Comparison of ENCODE assay signal across 17 cellular contexts in genomic region chr15:32887090-32887489, GRCh38.
DNase-seq lines count a peak whose midpoint lies in the region; ATAC-seq and TF ChIP-seq lines count a peak whose summit lies in the region.
"Had no signal": no experiment of that assay in that cellular context is flagged by ENCODE, and none has a peak within 500 bp of the region (broad histone marks: within the 10 kb centered on the region; RNA-seq: fewer than 3 reads in every experiment).

No MANE protein-coding gene starts in this region.

- H3K27ac ChIP-seq in GM23248 (no peak overlapping the region), muscle layer of duodenum (ENCODE audit: low read length) (peak overlapping the region; percentile 60), thoracic aorta (peak overlapping the region; percentile 30 to 65)
- H3K27ac ChIP-seq: PC-9 had no signal

- H4K20me1 ChIP-seq in GM23248 (ENCODE audit: insufficient read depth), result no peaks in the 10 kb centered on the region

- H3K4me3 ChIP-seq in GM23248, result peak overlapping the region; percentile 26
- H3K4me3 ChIP-seq in muscle layer of duodenum (ENCODE audit: low read depth in 1 of 2, low read length in 2 of 2), result no peak overlapping the region
- H3K4me3 ChIP-seq in thoracic aorta, result peak overlapping the region; percentile 32
- H3K4me3 ChIP-seq: PC-9 had no signal

- peaks cover 26% of the 10 kb centered on the region for H3K4me1 ChIP-seq in GM23248 (ENCODE audit: insufficient read depth)
- peaks cover 0 to 8% of the 10 kb centered on the region in 2 donors for H3K4me1 ChIP-seq in muscle layer of duodenum (ENCODE audit: control insufficient read depth in 1 of 2, insufficient read depth in 2 of 2, low read length in 2 of 2)
- H3K4me1 ChIP-seq in thoracic aorta (ENCODE audit: control insufficient read depth in 1 of 2, low read depth in 2 of 2), result peaks cover 9 to 13% of the 10 kb centered on the region in 2 donors

- H3K9me2 ChIP-seq in GM23248 (ENCODE audit: insufficient read depth), result no peaks in the 10 kb centered on the region

- H3K9me3 ChIP-seq in GM23248 (ENCODE audit: low read depth) (no peaks in the 10 kb centered on the region), muscle layer of duodenum (ENCODE audit: control insufficient read depth in 1 of 2, low read length in 2 of 2) (no peaks in the 10 kb centered on the region), thoracic aorta (no peaks in the 10 kb centered on the region)

- WGBS in GM23248 (ENCODE audit: low coverage in 1 of 2, low lambda C conversion rate in 2 of 2, missing lambda C conversion rate in 2 of 2), 2 experiments, result 70 to 71% methylated on average over 4 of the region's 4 CpGs

- no peak for TF ChIP-seq CTCF in thoracic aorta (IDR thresholded peaks at IDR 0.05)

- in situ Hi-C loops in GM23248 (cut with MboI), result no loop called here

- ATAC-seq in thoracic aorta (ENCODE audit: insufficient number of reproducible peaks, low FRiP score, low read depth) (no peak), GM21381 (IDR thresholded peaks at IDR 0.05; ENCODE audit: unreplicated experiment) (no peak)
- ATAC-seq: HepG2 had no signal

- no peaks in the 10 kb centered on the region for H3K27me3 ChIP-seq in GM23248 (replicated peaks; ENCODE audit: insufficient read depth)
- H3K27me3 ChIP-seq in muscle layer of duodenum (ENCODE audit: low read depth, low read length), result no peaks in the 10 kb centered on the region
- H3K27me3 ChIP-seq in thoracic aorta (replicated peaks; ENCODE audit: insufficient read depth), result no peaks in the 10 kb centered on the region

- DNase-seq in GM23248, result no peak
- DNase-seq in fibroblast of peridontal ligament (ENCODE audit: extremely low read depth), result peak; percentile 66
- DNase-seq in thoracic aorta (ENCODE audit: low spot score), result no peak
- DNase-seq in activated CD8-positive, alpha-beta memory T cell treated with anti-CD3 and anti-CD28 coated beads, Interleukin-2, amount 50 U/mL, for 48 hours, result no peak
- DNase-seq in RKO (ENCODE audit: low spot score), result no peak
- no peak for DNase-seq in A172 (ENCODE audit: low spot score)
- DNase-seq: Calu3; CD4-positive, alpha-beta memory T cell; NCI-H1092; NCI-H146; NCI-H2081 treated with DMSO at 0.1 percent for 48 hours; NCI-H2227 treated with DMSO at 0.1 percent for 48 hours; NCI-H524; PC-9 had no signal

- H3K9ac ChIP-seq in GM23248, result no peak overlapping the region

- no peak overlapping the region for H2AFZ ChIP-seq in GM23248
- H2AFZ ChIP-seq: PC-9 had no signal

- no peaks in the 10 kb centered on the region for H3K79me2 ChIP-seq in GM23248 (ENCODE audit: insufficient read depth)

- peaks cover 23% of the 10 kb centered on the region for H3F3A ChIP-seq in GM23248 (ENCODE audit: insufficient read depth)

- H3K4me2 ChIP-seq in GM23248 (ENCODE audit: unreplicated experiment), result peak overlapping the region; percentile 53
- H3K4me2 ChIP-seq: PC-9 had no signal

- H3K36me3 ChIP-seq in GM23248 (ENCODE audit: low read depth) (no peaks in the 10 kb centered on the region), muscle layer of duodenum (ENCODE audit: control insufficient read depth in 1 of 2, insufficient read depth in 2 of 2, low read length in 2 of 2) (no peaks in the 10 kb centered on the region), thoracic aorta (no peaks in the 10 kb centered on the region)

Comparison
In these comparisons a context has a peak if more than half of its experiments do, and no peak if none do; other contexts are left out.
1. H3K4me3 ChIP-seq: peak in GM23248 (single experiment) and thoracic aorta (single experiment); none in muscle layer of duodenum (0 of 2).